Comparison of ENCODE assay signal across 19 cellular contexts in genomic region chr22:46361861-46362220, GRCh38. TPM values are rescaled to one million over a fixed set of nuclear protein-coding genes. Genes with fewer than 3 reads are reported as not detected.
DNase-seq lines count a peak whose midpoint lies in the region; ATAC-seq and TF ChIP-seq lines count a peak whose summit lies in the region.
"Had no signal": no experiment of that assay in that cellular context is flagged by ENCODE, and none has a peak within 500 bp of the region (broad histone marks: within the 10 kb centered on the region; RNA-seq: fewer than 3 reads in every experiment).

No MANE protein-coding gene starts in this region.

- no peak overlapping the region for H2AFZ ChIP-seq in OCI-LY7 (ENCODE audit: low read length)

- DNase-seq in SHP77 treated with DMSO at 0.1 percent for 48 hours (lab: John Stamatoyannopoulos, UW) (peak; percentile 67), SHP77 (lab: John Stamatoyannopoulos, UW) (no peak), OCI-LY7 (ENCODE audit: low spot score) (no peak), right lobe of liver (peak in 1 of 3 donors; percentile 25), aorta (peak; percentile 7 to 9), upper lobe of left lung (no peak), GM19240 (ENCODE audit: insufficient read length, low spot score) (no peak)
- DNase-seq: BE2C; CD4-positive, alpha-beta memory T cell; HFFc6; Kasumi-1; MG63; NCI-H1092; NCI-H1436 treated with DMSO at 0.1 percent for 48 hours; NCI-H2029; NCI-H2171; SW 1271 had no signal

- no peaks in the 10 kb centered on the region for H3K9me2 ChIP-seq in OCI-LY7 (ENCODE audit: insufficient read depth, low read length)

- no peak for TF ChIP-seq EP300 in upper lobe of left lung (IDR thresholded peaks at IDR 0.05)

- H3K27ac ChIP-seq in OCI-LY7 (ENCODE audit: low read depth, low read length, poor library complexity, severe bottlenecking) = peak overlapping the region; percentile 28
- peak overlapping the region; percentile 70 to 83 (median 75) for H3K27ac ChIP-seq in right lobe of liver
- H3K27ac ChIP-seq in aorta (ENCODE audit: low read depth in 1 of 2, low read length in 2 of 2) = no peak overlapping the region
- no peak overlapping the region for H3K27ac ChIP-seq in upper lobe of left lung
- H3K27ac ChIP-seq: HL-60 had no signal

- no peak overlapping the region for H3K4me3 ChIP-seq in OCI-LY7 (ENCODE audit: low read depth, low read length, poor library complexity, severe bottlenecking)
- H3K4me3 ChIP-seq in right lobe of liver = no peak overlapping the region
- no peak overlapping the region for H3K4me3 ChIP-seq in aorta (ENCODE audit: low read length in 2 of 2)
- no peak overlapping the region for H3K4me3 ChIP-seq in upper lobe of left lung
- H3K4me3 ChIP-seq: MG63 had no signal

- POLR2A ChIA-PET in OCI-LY7 (lab: Charles Lee) = interaction anchor here (0.7 kb wide), 1 partner anchor 80 kb away, joined by 4 read pairs; no protein-coding TSS in a partner anchor

- no TSS peak for BruUV-seq in OCI-LY7 (replicated peaks; lab: Mats Ljungman, UMichigan)

- no peaks in the 10 kb centered on the region for H4K20me1 ChIP-seq in OCI-LY7 (ENCODE audit: insufficient read depth, low read length)

- TF ChIP-seq CTCF in OCI-LY7 (conservative IDR thresholded peaks at IDR 0.05; ENCODE audit: low read length) = no peak
- no peak for TF ChIP-seq CTCF in right lobe of liver (IDR thresholded peaks at IDR 0.05)
- TF ChIP-seq CTCF in upper lobe of left lung (IDR thresholded peaks at IDR 0.05) = no peak

- peak overlapping the region; percentile 30; the same call in 1 of the 2 replicates for H3K4me2 ChIP-seq in OCI-LY7 (ENCODE audit: low read length)

- peaks cover 23% of the 10 kb centered on the region for H3K4me1 ChIP-seq in OCI-LY7 (ENCODE audit: insufficient read depth, low read length, poor library complexity, severe bottlenecking)
- H3K4me1 ChIP-seq in right lobe of liver = peaks cover 0 to 19% (median 6%) of the 10 kb centered on the region in 4 donors
- H3K4me1 ChIP-seq in aorta (ENCODE audit: control insufficient read depth in 1 of 2, insufficient read depth in 2 of 2, low read length in 2 of 2) = no peaks in the 10 kb centered on the region
- H3K4me1 ChIP-seq in upper lobe of left lung = no peaks in the 10 kb centered on the region

- H3K79me2 ChIP-seq in OCI-LY7 (ENCODE audit: insufficient read depth, low read depth, low read length) = no peaks in the 10 kb centered on the region

- ATAC-seq in right lobe of liver (peak; percentile 9 to 46 (median 30)), aorta (ENCODE audit: low FRiP score) (no peak), upper lobe of left lung (ENCODE audit: low FRiP score in 2 of 2) (no peak), GM21360 (IDR thresholded peaks at IDR 0.05; ENCODE audit: unreplicated experiment) (no peak)

- H3K9me3 ChIP-seq in OCI-LY7 (ENCODE audit: low read length) = no peaks in the 10 kb centered on the region
- no peaks in the 10 kb centered on the region for H3K9me3 ChIP-seq in right lobe of liver
- H3K9me3 ChIP-seq in aorta (ENCODE audit: control insufficient read depth, low read length) = peaks cover 1% of the 10 kb centered on the region
- no peaks in the 10 kb centered on the region for H3K9me3 ChIP-seq in upper lobe of left lung
- H3K9me3 ChIP-seq: BE2C, MG63 had no signal

- H3K36me3 ChIP-seq in OCI-LY7 (ENCODE audit: insufficient read depth, low read length) (peaks cover 8% of the 10 kb centered on the region; the same call in 1 of the 2 replicates), right lobe of liver (peaks cover 0 to 7% (median 0%) of the 10 kb centered on the region in 4 donors), aorta (ENCODE audit: control insufficient read depth in 1 of 2, insufficient read depth in 2 of 2, low read length in 1 of 2) (no peaks in the 10 kb centered on the region), upper lobe of left lung (peaks cover 0 to 57% (median 28%) of the 10 kb centered on the region in 4 donors)
- H3K36me3 ChIP-seq: MG63 had no signal

- TF ChIP-seq POLR2A in right lobe of liver (IDR thresholded peaks at IDR 0.05) (no peak), upper lobe of left lung (IDR thresholded peaks at IDR 0.05) (no peak)

- CTCF ChIA-PET in OCI-LY7 (lab: Charles Lee; ENCODE audit: unreplicated experiment) = no interaction called here

- no peaks in the 10 kb centered on the region for H3K27me3 ChIP-seq in right lobe of liver
- H3K27me3 ChIP-seq in aorta (ENCODE audit: control insufficient read depth in 1 of 2, insufficient read depth in 2 of 2, low read length in 1 of 2) = no peaks in the 10 kb centered on the region
- H3K27me3 ChIP-seq in upper lobe of left lung = no peaks in the 10 kb centered on the region
- H3K27me3 ChIP-seq: BE2C, MG63 had no signal

- 43% methylated on average over 8 of the region's 11 CpGs for WGBS in right lobe of liver (ENCODE audit: insufficient coverage, low coverage, low lambda C conversion rate, missing lambda C conversion rate)
- WGBS in aorta, 2 donors = 64 to 71% methylated on average over 11 of the region's 11 CpGs
- WGBS in upper lobe of left lung, 2 donors = 74 to 78% methylated on average over 9 of the region's 11 CpGs

- intact Hi-C loops in OCI-LY7 (cut with micrococcal nuclease; ENCODE audit: unreplicated experiment) (no loop called here), right lobe of liver (cut with DNase I) (no loop called here), aorta (cut with DNase I) (no loop called here)

RNA-seq across cellular contexts. Expression of gene TRMU, which starts 26.3 kb away (rescaled TPM):
- total RNA-seq in OCI-LY7 (2014; rRNA removed; shearing (Covaris generic)) = 73.6 and 88.2 TPM in 2 replicates
- 109 and 121 TPM in 2 replicates for total RNA-seq in OCI-LY7 (2022)
- 10 to 100 TPM; 17.2 to 24.2 (median 19.9) TPM for total RNA-seq in right lobe of liver
- 10 to 100 TPM; 29.8 to 37.8 TPM for total RNA-seq in aorta
- polyA plus RNA-seq in aorta = 10 to 100 TPM; 11.3 to 66.4 TPM
- total RNA-seq in upper lobe of left lung = 10 to 100 TPM; 30.7 to 77.5 (median 35.8) TPM

Comparison
In these comparisons a context has a peak if more than half of its experiments do, and no peak if none do; other contexts are left out.
1. DNase-seq: peak in SHP77 treated with DMSO at 0.1 percent for 48 hours (single experiment) and aorta (2 of 2); none in SHP77 (0 of 2), OCI-LY7 (single experiment), upper lobe of left lung (0 of 2) and GM19240 (single experiment).
2. H3K27ac ChIP-seq: peak in OCI-LY7 (single experiment) and right lobe of liver (3 of 3); none in aorta (0 of 2) and upper lobe of left lung (0 of 4).
3. ATAC-seq: peak in right lobe of liver (4 of 4); none in aorta (single experiment), upper lobe of left lung (0 of 2) and GM21360 (single experiment).